In the genomic region with DNA sequence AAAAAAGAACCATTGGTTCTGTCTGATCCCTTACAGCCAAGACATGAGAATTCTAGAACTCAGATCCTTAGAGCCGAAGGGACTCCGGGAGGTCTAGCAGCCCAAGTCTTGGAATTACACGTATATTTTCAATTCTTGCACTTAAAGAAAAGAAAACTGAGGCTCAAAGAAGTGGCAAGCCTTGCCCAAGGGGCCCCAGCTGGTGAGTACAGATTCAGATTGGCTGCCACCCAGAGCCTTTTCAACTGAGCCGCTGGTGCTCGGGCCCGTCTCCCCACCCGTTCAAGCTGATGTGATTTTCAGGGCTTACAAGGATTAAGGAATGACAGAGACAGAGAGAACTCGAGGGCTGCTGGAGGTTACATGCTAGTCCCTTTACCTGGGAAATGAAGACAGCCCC, we compare ENCODE assay signal across 18 cellular contexts.
DNase-seq lines count a peak whose midpoint lies in the region; ATAC-seq and TF ChIP-seq lines count a peak whose summit lies in the region.
"Had no signal": no experiment of that assay in that cellular context is flagged by ENCODE, and none has a peak within 500 bp of the region (broad histone marks: within the 10 kb centered on the region; RNA-seq: fewer than 3 reads in every experiment).

No MANE protein-coding gene starts in this region.

- no peak for TF ChIP-seq POLR2A in gastrocnemius medialis (IDR thresholded peaks at IDR 0.05)

- no peaks in the 10 kb centered on the region for H3K9me3 Mint-ChIP-seq in activated naive CD8-positive, alpha-beta T cell treated with anti-CD3 and anti-CD28 coated beads, Interleukin-2, amount 50 U/mL, for 24 hours
- H3K9me3 Mint-ChIP-seq: HFFc6; stimulated activated memory B cell treated with anti-CD40 and anti-IgM and Interleukin-4, amounts not matched to agents 10 μg/mL and 1 μg/mL and 100 μg/mL, for 72 hours had no signal

- H3K4me1 ChIP-seq in Loucy (ENCODE audit: insufficient read depth, low read length, poor library complexity, severe bottlenecking) (peaks cover 77% of the 10 kb centered on the region), gastrocnemius medialis (peaks cover 8 to 19% of the 10 kb centered on the region in 2 donors)

- no peaks in the 10 kb centered on the region for H3K27me3 ChIP-seq in Loucy (ENCODE audit: insufficient read depth, low read length, poor library complexity, severe bottlenecking)
- no peaks in the 10 kb centered on the region for H3K27me3 ChIP-seq in gastrocnemius medialis

- intact Hi-C loops in gastrocnemius medialis (cut with DNase I; ENCODE audit: low total_unique reads): loop anchor here (2.0 kb wide), 1 partner anchor 13 kb away; no protein-coding TSS in a partner anchor

- no peak for ATAC-seq in activated naive CD8-positive, alpha-beta T cell treated with anti-CD3 and anti-CD28 coated beads, Interleukin-2, amount 50 U/mL, for 24 hours
- ATAC-seq in gastrocnemius medialis (no peak), HG03442 (IDR thresholded peaks at IDR 0.05; ENCODE audit: unreplicated experiment) (no peak)
- ATAC-seq: left lobe of liver; stimulated activated memory B cell treated with anti-CD40 and anti-IgM and Interleukin-4, amounts not matched to agents 10 μg/mL and 1 μg/mL and 100 μg/mL, for 72 hours had no signal

- H3K36me3 Mint-ChIP-seq in activated naive CD8-positive, alpha-beta T cell treated with anti-CD3 and anti-CD28 coated beads, Interleukin-2, amount 50 U/mL, for 24 hours (ENCODE audit: low read depth): no peaks in the 10 kb centered on the region
- H3K36me3 Mint-ChIP-seq: stimulated activated memory B cell treated with anti-CD40 and anti-IgM and Interleukin-4, amounts not matched to agents 10 μg/mL and 1 μg/mL and 100 μg/mL, for 72 hours had no signal

- DNase-seq in activated CD8-positive, alpha-beta memory T cell treated with anti-CD3 and anti-CD28 coated beads, Interleukin-2, amount 50 U/mL, for 48 hours: peak; percentile 63
- DNase-seq in activated CD8-positive, alpha-beta memory T cell treated with anti-CD3 and anti-CD28 coated beads for 24 hours: no peak
- DNase-seq in activated naive CD8-positive, alpha-beta T cell treated with anti-CD3 and anti-CD28 coated beads, Interleukin-2, amount 50 U/mL, for 24 hours: no peak
- DNase-seq in gastrocnemius medialis: no peak
- DNase-seq in SIG-M5 treated with dmso at 0.1 percent for 504 hours (lab: John Stamatoyannopoulos, UW; ENCODE audit: unreplicated experiment): no peak
- DNase-seq in OCI-M1 (lab: John Stamatoyannopoulos, UW): no peak
- DNase-seq: ACHN, amniotic stem cell, cerebellar nuclear complex, foreskin fibroblast, HFFc6, NCI-H1694 treated with DMSO at 0.1 percent for 48 hours, SK-N-SH had no signal

- peaks cover 80% of the 10 kb centered on the region for H3K4me1 Mint-ChIP-seq in activated naive CD8-positive, alpha-beta T cell treated with anti-CD3 and anti-CD28 coated beads, Interleukin-2, amount 50 U/mL, for 24 hours

- H3K4me3 ChIP-seq in Loucy (ENCODE audit: low read length, poor library complexity, severe bottlenecking): no peak overlapping the region
- no peak overlapping the region for H3K4me3 ChIP-seq in gastrocnemius medialis
- H3K4me3 ChIP-seq: smooth muscle cell had no signal

- no peak for TF ChIP-seq CTCF in Loucy (conservative IDR thresholded peaks at IDR 0.05; ENCODE audit: low read length)
- no peak for TF ChIP-seq CTCF in gastrocnemius medialis (IDR thresholded peaks at IDR 0.05 in 4 of 5, conservative IDR thresholded peaks at IDR 0.05 in 1 of 5)

- H3F3A ChIP-seq in Loucy (ENCODE audit: low read depth): peaks cover 14% of the 10 kb centered on the region

- in situ Hi-C loops in gastrocnemius medialis (cut with MboI; ENCODE audit: low sequenced_read_pairs in 4 of 4): loop anchor here in 1 of 4 donors (10.0 kb wide), 1 partner anchor 245 kb away; no protein-coding TSS in a partner anchor

- H3K9me2 ChIP-seq in Loucy (replicated peaks; ENCODE audit: low read depth, low read length): no peaks in the 10 kb centered on the region
- H3K9me2 ChIP-seq: SK-N-SH had no signal

- H2AFZ ChIP-seq in Loucy (ENCODE audit: low read length): no peak overlapping the region

- peaks cover 26% of the 10 kb centered on the region for H3K79me2 ChIP-seq in Loucy (ENCODE audit: insufficient read depth, low read length)

- H3K36me3 ChIP-seq in Loucy (ENCODE audit: insufficient read depth, low read length) (peaks cover 52% of the 10 kb centered on the region; the same call in 1 of the 2 replicates), gastrocnemius medialis (peaks cover 0 to 4% of the 10 kb centered on the region in 2 donors)

- H3K27ac ChIP-seq in gastrocnemius medialis: peak overlapping the region; percentile 61 to 74 (median 72)

- no peaks in the 10 kb centered on the region for H4K20me1 ChIP-seq in Loucy (ENCODE audit: insufficient read depth, low read length, poor library complexity, severe bottlenecking)

- H3K27me3 Mint-ChIP-seq in activated naive CD8-positive, alpha-beta T cell treated with anti-CD3 and anti-CD28 coated beads, Interleukin-2, amount 50 U/mL, for 24 hours: no peaks in the 10 kb centered on the region
- H3K27me3 Mint-ChIP-seq: stimulated activated memory B cell treated with anti-CD40 and anti-IgM and Interleukin-4, amounts not matched to agents 10 μg/mL and 1 μg/mL and 100 μg/mL, for 72 hours had no signal

- H3K9me3 ChIP-seq in Loucy (ENCODE audit: insufficient read depth, low read depth, low read length) (peaks cover 3% of the 10 kb centered on the region; the same call in 1 of the 2 replicates), gastrocnemius medialis (no peaks in the 10 kb centered on the region)
- H3K9me3 ChIP-seq: SK-N-SH had no signal

- H3K4me2 ChIP-seq in Loucy (ENCODE audit: low read depth, low read length, poor library complexity, severe bottlenecking): peak overlapping the region; percentile 74
- H3K4me2 ChIP-seq: SK-N-SH, smooth muscle cell had no signal

- H3K4me3 Mint-ChIP-seq in activated naive CD8-positive, alpha-beta T cell treated with anti-CD3 and anti-CD28 coated beads, Interleukin-2, amount 50 U/mL, for 24 hours: peak overlapping the region; percentile 51
- H3K4me3 Mint-ChIP-seq: HFFc6; stimulated activated memory B cell treated with anti-CD40 and anti-IgM and Interleukin-4, amounts not matched to agents 10 μg/mL and 1 μg/mL and 100 μg/mL, for 72 hours had no signal

- H3K9ac ChIP-seq in Loucy (ENCODE audit: low read depth, low read length, poor library complexity, severe bottlenecking): peak overlapping the region; percentile 58
- H3K9ac ChIP-seq: SK-N-SH had no signal

- peak overlapping the region; percentile 92 for H3K27ac Mint-ChIP-seq in activated naive CD8-positive, alpha-beta T cell treated with anti-CD3 and anti-CD28 coated beads, Interleukin-2, amount 50 U/mL, for 24 hours
